9 cellular contexts compared by ENCODE assay signal in genomic region chrY:9016916-9017315, GRCh38.
"Had no signal": no experiment of that assay in that cellular context is flagged by ENCODE, and none has a peak within 500 bp of the region (broad histone marks: within the 10 kb centered on the region; RNA-seq: fewer than 3 reads in every experiment).

No MANE protein-coding gene starts in this region.

- H3K4me3 ChIP-seq: GM23338 had no signal

- H2AFZ ChIP-seq: GM23338 had no signal

- DNase-seq: H9, HFFc6, Karpas-422, KBM-7 had no signal

- H3K9ac ChIP-seq: KMS-11 had no signal

- H3K27ac ChIP-seq: HL-60, KMS-11 had no signal

- H3K4me2 ChIP-seq: GM23338, KMS-11 had no signal

- ATAC-seq: GM23338, HCT116, HepG2 had no signal
